1 cellular context compared by ENCODE assay signal in the genomic region with DNA sequence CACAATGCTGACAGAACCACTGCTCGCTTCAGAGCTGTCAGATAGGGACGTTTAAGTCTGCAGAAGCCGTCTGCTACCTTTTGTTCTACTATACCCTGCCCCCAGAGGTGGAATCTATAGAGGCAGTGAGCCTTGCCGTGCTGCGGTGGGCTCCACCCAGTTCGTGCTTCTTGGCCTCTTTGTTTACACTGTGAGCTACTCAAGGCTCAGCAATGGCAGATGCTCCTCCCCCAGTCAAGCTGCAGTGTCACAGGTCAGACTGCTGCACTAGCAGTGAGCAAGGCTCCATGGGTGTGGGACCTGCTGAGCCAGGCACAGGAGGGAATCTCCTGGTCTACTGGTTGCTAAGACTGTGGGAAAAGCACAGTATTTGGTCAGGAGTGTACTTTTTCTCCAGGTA.
TF ChIP-seq lines count a peak whose summit lies in the region.

No MANE protein-coding gene starts in this region.

TF ChIP-seq in HepG2, 621 proteins besides CTCF, POLR2A, EP300 and RAD21 (continued from another document and continues in another):
- TF ChIP-seq, protein P1, sequence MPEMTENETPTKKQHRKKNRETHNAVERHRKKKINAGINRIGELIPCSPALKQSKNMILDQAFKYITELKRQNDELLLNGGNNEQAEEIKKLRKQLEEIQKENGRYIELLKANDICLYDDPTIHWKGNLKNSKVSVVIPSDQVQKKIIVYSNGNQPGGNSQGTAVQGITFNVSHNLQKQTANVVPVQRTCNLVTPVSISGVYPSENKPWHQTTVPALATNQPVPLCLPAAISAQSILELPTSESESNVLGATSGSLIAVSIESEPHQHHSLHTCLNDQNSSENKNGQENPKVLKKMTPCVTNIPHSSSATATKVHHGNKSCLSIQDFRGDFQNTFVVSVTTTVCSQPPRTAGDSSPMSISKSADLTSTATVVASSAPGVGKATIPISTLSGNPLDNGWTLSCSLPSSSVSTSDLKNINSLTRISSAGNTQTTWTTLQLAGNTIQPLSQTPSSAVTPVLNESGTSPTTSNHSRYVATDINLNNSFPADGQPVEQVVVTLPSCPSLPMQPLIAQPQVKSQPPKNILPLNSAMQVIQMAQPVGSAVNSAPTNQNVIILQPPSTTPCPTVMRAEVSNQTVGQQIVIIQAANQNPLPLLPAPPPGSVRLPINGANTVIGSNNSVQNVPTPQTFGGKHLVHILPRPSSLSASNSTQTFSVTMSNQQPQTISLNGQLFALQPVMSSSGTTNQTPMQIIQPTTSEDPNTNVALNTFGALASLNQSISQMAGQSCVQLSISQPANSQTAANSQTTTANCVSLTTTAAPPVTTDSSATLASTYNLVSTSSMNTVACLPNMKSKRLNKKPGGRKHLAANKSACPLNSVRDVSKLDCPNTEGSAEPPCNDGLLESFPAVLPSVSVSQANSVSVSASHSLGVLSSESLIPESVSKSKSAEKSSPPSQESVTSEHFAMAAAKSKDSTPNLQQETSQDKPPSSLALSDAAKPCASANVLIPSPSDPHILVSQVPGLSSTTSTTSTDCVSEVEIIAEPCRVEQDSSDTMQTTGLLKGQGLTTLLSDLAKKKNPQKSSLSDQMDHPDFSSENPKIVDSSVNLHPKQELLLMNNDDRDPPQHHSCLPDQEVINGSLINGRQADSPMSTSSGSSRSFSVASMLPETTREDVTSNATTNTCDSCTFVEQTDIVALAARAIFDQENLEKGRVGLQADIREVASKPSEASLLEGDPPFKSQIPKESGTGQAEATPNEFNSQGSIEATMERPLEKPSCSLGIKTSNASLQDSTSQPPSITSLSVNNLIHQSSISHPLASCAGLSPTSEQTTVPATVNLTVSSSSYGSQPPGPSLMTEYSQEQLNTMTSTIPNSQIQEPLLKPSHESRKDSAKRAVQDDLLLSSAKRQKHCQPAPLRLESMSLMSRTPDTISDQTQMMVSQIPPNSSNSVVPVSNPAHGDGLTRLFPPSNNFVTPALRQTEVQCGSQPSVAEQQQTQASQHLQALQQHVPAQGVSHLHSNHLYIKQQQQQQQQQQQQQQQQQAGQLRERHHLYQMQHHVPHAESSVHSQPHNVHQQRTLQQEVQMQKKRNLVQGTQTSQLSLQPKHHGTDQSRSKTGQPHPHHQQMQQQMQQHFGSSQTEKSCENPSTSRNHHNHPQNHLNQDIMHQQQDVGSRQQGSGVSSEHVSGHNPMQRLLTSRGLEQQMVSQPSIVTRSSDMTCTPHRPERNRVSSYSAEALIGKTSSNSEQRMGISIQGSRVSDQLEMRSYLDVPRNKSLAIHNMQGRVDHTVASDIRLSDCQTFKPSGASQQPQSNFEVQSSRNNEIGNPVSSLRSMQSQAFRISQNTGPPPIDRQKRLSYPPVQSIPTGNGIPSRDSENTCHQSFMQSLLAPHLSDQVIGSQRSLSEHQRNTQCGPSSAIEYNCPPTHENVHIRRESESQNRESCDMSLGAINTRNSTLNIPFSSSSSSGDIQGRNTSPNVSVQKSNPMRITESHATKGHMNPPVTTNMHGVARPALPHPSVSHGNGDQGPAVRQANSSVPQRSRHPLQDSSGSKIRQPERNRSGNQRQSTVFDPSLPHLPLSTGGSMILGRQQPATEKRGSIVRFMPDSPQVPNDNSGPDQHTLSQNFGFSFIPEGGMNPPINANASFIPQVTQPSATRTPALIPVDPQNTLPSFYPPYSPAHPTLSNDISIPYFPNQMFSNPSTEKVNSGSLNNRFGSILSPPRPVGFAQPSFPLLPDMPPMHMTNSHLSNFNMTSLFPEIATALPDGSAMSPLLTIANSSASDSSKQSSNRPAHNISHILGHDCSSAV (CRISPR knock-in tag; IDR thresholded peaks at IDR 0.05; ENCODE audit: borderline replicate concordance): no peak
- TF ChIP-seq, protein P2, sequence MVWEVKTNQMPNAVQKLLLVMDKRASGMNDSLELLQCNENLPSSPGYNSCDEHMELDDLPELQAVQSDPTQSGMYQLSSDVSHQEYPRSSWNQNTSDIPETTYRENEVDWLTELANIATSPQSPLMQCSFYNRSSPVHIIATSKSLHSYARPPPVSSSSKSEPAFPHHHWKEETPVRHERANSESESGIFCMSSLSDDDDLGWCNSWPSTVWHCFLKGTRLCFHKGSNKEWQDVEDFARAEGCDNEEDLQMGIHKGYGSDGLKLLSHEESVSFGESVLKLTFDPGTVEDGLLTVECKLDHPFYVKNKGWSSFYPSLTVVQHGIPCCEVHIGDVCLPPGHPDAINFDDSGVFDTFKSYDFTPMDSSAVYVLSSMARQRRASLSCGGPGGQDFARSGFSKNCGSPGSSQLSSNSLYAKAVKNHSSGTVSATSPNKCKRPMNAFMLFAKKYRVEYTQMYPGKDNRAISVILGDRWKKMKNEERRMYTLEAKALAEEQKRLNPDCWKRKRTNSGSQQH (CRISPR knock-in tag; IDR thresholded peaks at IDR 0.05; ENCODE audit: low read depth): 0 out of 2 replicates have a peak, but pooled peaks have one; percentile 78
- TF ChIP-seq, protein P3, sequence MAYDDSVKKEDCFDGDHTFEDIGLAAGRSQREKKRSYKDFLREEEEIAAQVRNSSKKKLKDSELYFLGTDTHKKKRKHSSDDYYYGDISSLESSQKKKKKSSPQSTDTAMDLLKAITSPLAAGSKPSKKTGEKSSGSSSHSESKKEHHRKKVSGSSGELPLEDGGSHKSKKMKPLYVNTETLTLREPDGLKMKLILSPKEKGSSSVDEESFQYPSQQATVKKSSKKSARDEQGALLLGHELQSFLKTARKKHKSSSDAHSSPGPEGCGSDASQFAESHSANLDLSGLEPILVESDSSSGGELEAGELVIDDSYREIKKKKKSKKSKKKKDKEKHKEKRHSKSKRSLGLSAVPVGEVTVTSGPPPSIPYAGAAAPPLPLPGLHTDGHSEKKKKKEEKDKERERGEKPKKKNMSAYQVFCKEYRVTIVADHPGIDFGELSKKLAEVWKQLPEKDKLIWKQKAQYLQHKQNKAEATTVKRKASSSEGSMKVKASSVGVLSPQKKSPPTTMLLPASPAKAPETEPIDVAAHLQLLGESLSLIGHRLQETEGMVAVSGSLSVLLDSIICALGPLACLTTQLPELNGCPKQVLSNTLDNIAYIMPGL (CRISPR knock-in tag; IDR thresholded peaks at IDR 0.05; ENCODE audit: borderline replicate concordance in 1 of 2, low read depth in 1 of 2): 0 out of 4 replicates have a peak, but pooled peaks of 1 of the 2 experiments have one; percentile 32
- TF ChIP-seq, protein P4, sequence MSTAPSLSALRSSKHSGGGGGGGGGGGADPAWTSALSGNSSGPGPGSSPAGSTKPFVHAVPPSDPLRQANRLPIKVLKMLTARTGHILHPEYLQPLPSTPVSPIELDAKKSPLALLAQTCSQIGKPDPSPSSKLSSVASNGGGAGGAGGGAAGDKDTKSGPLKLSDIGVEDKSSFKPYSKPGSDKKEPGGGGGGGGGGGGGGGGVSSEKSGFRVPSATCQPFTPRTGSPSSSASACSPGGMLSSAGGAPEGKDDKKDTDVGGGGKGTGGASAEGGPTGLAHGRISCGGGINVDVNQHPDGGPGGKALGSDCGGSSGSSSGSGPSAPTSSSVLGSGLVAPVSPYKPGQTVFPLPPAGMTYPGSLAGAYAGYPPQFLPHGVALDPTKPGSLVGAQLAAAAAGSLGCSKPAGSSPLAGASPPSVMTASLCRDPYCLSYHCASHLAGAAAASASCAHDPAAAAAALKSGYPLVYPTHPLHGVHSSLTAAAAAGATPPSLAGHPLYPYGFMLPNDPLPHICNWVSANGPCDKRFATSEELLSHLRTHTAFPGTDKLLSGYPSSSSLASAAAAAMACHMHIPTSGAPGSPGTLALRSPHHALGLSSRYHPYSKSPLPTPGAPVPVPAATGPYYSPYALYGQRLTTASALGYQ (CRISPR knock-in tag; IDR thresholded peaks at IDR 0.05): peak; percentile 72; the same call in 1 of the 2 replicates
- TF ChIP-seq ZNF7 (CRISPR knock-in tag; IDR thresholded peaks at IDR 0.05): no peak
- no peak for TF ChIP-seq ZNF24 (IDR thresholded peaks at IDR 0.05)
- peak; percentile 50; the same call in 1 of the 2 replicates for TF ChIP-seq ZNF556 (CRISPR knock-in tag; IDR thresholded peaks at IDR 0.05; ENCODE audit: borderline replicate concordance)
- TF ChIP-seq CREB1 (IDR thresholded peaks at IDR 0.05): no peak
- TF ChIP-seq CREB1 (CRISPR knock-in tag; IDR thresholded peaks at IDR 0.05): peak; percentile 39; the same call in 1 of the 2 replicates
- TF ChIP-seq TOE1 (CRISPR knock-in tag; IDR thresholded peaks at IDR 0.05): no peak
- no peak for TF ChIP-seq HMGA1 (CRISPR knock-in tag; conservative IDR thresholded peaks at IDR 0.05)
- TF ChIP-seq TBL1XR1 (IDR thresholded peaks at IDR 0.05; ENCODE audit: borderline replicate concordance, low read length, partially characterized antibody): no peak
- TF ChIP-seq ZNF572 (CRISPR knock-in tag; IDR thresholded peaks at IDR 0.05): no peak
- no peak for TF ChIP-seq RFXANK (CRISPR knock-in tag; IDR thresholded peaks at IDR 0.05)
- TF ChIP-seq, protein P5, sequence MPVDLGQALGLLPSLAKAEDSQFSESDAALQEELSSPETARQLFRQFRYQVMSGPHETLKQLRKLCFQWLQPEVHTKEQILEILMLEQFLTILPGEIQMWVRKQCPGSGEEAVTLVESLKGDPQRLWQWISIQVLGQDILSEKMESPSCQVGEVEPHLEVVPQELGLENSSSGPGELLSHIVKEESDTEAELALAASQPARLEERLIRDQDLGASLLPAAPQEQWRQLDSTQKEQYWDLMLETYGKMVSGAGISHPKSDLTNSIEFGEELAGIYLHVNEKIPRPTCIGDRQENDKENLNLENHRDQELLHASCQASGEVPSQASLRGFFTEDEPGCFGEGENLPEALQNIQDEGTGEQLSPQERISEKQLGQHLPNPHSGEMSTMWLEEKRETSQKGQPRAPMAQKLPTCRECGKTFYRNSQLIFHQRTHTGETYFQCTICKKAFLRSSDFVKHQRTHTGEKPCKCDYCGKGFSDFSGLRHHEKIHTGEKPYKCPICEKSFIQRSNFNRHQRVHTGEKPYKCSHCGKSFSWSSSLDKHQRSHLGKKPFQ (CRISPR knock-in tag; IDR thresholded peaks at IDR 0.05; ENCODE audit: insufficient replicate concordance): no peak
- no peak for TF ChIP-seq ZSCAN22 (CRISPR knock-in tag; IDR thresholded peaks at IDR 0.05)
- TF ChIP-seq, protein P6, sequence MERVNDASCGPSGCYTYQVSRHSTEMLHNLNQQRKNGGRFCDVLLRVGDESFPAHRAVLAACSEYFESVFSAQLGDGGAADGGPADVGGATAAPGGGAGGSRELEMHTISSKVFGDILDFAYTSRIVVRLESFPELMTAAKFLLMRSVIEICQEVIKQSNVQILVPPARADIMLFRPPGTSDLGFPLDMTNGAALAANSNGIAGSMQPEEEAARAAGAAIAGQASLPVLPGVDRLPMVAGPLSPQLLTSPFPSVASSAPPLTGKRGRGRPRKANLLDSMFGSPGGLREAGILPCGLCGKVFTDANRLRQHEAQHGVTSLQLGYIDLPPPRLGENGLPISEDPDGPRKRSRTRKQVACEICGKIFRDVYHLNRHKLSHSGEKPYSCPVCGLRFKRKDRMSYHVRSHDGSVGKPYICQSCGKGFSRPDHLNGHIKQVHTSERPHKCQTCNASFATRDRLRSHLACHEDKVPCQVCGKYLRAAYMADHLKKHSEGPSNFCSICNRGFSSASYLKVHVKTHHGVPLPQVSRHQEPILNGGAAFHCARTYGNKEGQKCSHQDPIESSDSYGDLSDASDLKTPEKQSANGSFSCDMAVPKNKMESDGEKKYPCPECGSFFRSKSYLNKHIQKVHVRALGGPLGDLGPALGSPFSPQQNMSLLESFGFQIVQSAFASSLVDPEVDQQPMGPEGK (CRISPR knock-in tag; IDR thresholded peaks at IDR 0.05): peak; percentile 41
- TF ChIP-seq HOXA7 (CRISPR knock-in tag; IDR thresholded peaks at IDR 0.05): no peak
- TF ChIP-seq GATAD1 (CRISPR knock-in tag; IDR thresholded peaks at IDR 0.05): no peak
- TF ChIP-seq NPAS2 (CRISPR knock-in tag; IDR thresholded peaks at IDR 0.05; ENCODE audit: borderline replicate concordance): no peak
- no peak for TF ChIP-seq ZFY (CRISPR knock-in tag; IDR thresholded peaks at IDR 0.05)
- TF ChIP-seq MATR3 (CRISPR knock-in tag; IDR thresholded peaks at IDR 0.05): no peak
- TF ChIP-seq, protein P7, sequence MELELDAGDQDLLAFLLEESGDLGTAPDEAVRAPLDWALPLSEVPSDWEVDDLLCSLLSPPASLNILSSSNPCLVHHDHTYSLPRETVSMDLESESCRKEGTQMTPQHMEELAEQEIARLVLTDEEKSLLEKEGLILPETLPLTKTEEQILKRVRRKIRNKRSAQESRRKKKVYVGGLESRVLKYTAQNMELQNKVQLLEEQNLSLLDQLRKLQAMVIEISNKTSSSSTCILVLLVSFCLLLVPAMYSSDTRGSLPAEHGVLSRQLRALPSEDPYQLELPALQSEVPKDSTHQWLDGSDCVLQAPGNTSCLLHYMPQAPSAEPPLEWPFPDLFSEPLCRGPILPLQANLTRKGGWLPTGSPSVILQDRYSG (CRISPR knock-in tag; IDR thresholded peaks at IDR 0.05): no peak
- TF ChIP-seq, protein P8, sequence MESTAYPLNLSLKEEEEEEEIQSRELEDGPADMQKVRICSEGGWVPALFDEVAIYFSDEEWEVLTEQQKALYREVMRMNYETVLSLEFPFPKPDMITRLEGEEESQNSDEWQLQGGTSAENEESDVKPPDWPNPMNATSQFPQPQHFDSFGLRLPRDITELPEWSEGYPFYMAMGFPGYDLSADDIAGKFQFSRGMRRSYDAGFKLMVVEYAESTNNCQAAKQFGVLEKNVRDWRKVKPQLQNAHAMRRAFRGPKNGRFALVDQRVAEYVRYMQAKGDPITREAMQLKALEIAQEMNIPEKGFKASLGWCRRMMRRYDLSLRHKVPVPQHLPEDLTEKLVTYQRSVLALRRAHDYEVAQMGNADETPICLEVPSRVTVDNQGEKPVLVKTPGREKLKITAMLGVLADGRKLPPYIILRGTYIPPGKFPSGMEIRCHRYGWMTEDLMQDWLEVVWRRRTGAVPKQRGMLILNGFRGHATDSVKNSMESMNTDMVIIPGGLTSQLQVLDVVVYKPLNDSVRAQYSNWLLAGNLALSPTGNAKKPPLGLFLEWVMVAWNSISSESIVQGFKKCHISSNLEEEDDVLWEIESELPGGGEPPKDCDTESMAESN (CRISPR knock-in tag; conservative IDR thresholded peaks at IDR 0.05): 0 out of 2 replicates have a peak, but pooled peaks have one; percentile 40
- no peak for TF ChIP-seq ZNF17 (CRISPR knock-in tag; IDR thresholded peaks at IDR 0.05)
- TF ChIP-seq CCAR2 (optimal IDR thresholded peaks at IDR 0.05; ENCODE audit: low read depth, low read length): no peak
- 0 out of 2 replicates have a peak, but pooled peaks have one; percentile 31 for TF ChIP-seq KLF11 (CRISPR knock-in tag; IDR thresholded peaks at IDR 0.05)
- no peak for TF ChIP-seq ATRX (CRISPR knock-in tag; IDR thresholded peaks at IDR 0.05; ENCODE audit: borderline replicate concordance)
- TF ChIP-seq ZNF841 (CRISPR knock-in tag; IDR thresholded peaks at IDR 0.05; ENCODE audit: borderline replicate concordance): no peak
- TF ChIP-seq, protein P9, sequence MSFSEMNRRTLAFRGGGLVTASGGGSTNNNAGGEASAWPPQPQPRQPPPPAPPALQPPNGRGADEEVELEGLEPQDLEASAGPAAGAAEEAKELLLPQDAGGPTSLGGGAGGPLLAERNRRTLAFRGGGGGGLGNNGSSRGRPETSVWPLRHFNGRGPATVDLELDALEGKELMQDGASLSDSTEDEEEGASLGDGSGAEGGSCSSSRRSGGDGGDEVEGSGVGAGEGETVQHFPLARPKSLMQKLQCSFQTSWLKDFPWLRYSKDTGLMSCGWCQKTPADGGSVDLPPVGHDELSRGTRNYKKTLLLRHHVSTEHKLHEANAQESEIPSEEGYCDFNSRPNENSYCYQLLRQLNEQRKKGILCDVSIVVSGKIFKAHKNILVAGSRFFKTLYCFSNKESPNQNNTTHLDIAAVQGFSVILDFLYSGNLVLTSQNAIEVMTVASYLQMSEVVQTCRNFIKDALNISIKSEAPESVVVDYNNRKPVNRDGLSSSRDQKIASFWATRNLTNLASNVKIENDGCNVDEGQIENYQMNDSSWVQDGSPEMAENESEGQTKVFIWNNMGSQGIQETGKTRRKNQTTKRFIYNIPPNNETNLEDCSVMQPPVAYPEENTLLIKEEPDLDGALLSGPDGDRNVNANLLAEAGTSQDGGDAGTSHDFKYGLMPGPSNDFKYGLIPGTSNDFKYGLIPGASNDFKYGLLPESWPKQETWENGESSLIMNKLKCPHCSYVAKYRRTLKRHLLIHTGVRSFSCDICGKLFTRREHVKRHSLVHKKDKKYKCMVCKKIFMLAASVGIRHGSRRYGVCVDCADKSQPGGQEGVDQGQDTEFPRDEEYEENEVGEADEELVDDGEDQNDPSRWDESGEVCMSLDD (CRISPR knock-in tag; IDR thresholded peaks at IDR 0.05; ENCODE audit: borderline replicate concordance): no peak
- no peak; the same call in 1 of the 2 replicates for TF ChIP-seq ZNF724P (CRISPR knock-in tag; IDR thresholded peaks at IDR 0.05; ENCODE audit: borderline replicate concordance)
